In the genomic region with DNA sequence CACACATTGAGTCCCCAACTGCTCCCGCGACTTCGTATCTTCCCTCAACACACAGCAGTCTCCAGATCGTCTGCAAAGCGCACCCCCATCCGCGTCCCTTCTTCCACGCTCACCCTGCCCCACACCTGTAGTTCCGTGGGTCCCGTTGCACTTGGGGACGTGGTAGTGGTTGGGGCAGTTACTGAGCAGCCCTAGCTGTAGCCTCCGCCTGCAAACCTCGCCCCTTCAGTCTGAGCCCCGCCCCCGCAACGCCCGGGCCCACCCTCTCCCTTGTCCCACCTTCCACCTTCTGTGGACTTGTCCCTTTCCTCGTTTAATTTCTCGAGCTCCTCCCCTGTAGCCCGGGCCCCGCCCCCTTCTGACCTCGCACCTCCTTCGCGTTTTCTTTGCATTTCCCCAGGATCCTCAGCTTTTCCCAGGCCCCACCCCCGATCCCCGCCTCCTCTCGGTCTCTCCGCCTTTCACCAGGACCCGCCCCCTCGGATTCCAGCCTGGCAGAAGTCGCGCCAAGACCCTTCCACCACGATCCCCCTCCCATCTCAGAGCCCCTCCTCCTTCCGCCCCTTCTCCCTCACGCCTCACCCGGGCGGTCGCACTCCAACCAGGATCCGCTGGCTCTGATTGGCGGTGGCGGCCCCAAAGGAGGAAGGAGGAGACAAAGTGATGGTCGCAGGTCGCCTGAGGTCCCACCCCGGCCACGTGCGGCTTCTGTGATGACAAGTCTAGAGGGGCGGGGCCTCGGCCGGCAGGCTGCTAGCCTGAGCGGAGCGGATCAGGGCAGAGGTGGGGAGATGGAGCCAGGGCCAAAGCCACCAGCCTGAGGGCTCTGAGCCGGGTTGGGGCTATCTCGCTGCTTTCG, we compare ENCODE assay signal across 8 cellular contexts. TPM values are rescaled to one million over a fixed set of nuclear protein-coding genes. Genes with fewer than 3 reads are reported as not detected.
A peak's percentile ranks its signal among the peaks of the same experiment; 100 is the strongest.
DNase-seq lines count a peak whose midpoint lies in the region; ATAC-seq, FAIRE-seq and TF ChIP-seq lines count a peak whose summit lies in the region.

A gene with protein sequence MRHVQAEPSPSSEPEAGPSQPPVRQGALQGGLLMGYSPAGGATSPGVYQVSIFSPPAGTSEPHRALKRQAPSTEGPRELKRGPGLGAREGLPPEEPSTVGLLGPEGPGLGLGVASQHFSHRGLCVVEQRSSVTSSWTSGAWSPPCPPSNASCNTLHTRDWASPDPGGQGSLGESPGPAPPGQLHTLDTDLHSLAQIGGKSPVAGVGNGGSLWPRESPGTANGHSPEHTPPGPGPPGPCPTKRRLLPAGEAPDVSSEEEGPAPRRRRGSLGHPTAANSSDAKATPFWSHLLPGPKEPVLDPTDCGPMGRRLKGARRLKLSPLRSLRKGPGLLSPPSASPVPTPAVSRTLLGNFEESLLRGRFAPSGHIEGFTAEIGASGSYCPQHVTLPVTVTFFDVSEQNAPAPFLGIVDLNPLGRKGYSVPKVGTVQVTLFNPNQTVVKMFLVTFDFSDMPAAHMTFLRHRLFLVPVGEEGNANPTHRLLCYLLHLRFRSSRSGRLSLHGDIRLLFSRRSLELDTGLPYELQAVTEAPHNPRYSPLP (minus strand): TSS at position 183 of the 859 bp plus-strand sequence. CDS start 7,588 bp downstream, outside the sequence.

- DNase-seq in NCI-H128 (lab: John Stamatoyannopoulos, UW; ENCODE audit: unreplicated experiment) = peak; percentile 92
- peak; percentile 88 for DNase-seq in activated naive CD8-positive, alpha-beta T cell treated with anti-CD3 and anti-CD28 coated beads, Interleukin-2, amount 50 U/mL, for 16 hours (ENCODE audit: low read depth, low spot score)
- DNase-seq in Right ventricle myocardium inferior (ENCODE audit: missing footprints) = peak; percentile 99
- peak; percentile 96 to 99 (median 96) for DNase-seq in pancreas
- DNase-seq in tibial artery = peak; percentile 99

- H3K9me3 ChIP-seq in SU-DHL-6 (ENCODE audit: insufficient read depth, low read length) = no peaks in the 10 kb centered on the region
- no peaks in the 10 kb centered on the region for H3K9me3 ChIP-seq in pancreas
- H3K9me3 ChIP-seq in tibial artery = no peaks in the 10 kb centered on the region

- peaks cover 11% of the 10 kb centered on the region for H3F3A ChIP-seq in SU-DHL-6 (ENCODE audit: insufficient read depth)

- no peaks in the 10 kb centered on the region for H3K79me2 ChIP-seq in SU-DHL-6 (ENCODE audit: insufficient read depth, low read length)

- TF ChIP-seq CTCF in SU-DHL-6 (IDR thresholded peaks at IDR 0.05; ENCODE audit: insufficient read depth, low read length, poor library complexity, severe bottlenecking) (no peak), pancreas (IDR thresholded peaks at IDR 0.05) (no peak), tibial artery (IDR thresholded peaks at IDR 0.05) (no peak)

- H3K27me3 ChIP-seq in SU-DHL-6 (ENCODE audit: low read length) = no peaks in the 10 kb centered on the region
- H3K27me3 ChIP-seq in pancreas = no peaks in the 10 kb centered on the region
- H3K27me3 ChIP-seq in tibial artery = no peaks in the 10 kb centered on the region

- TF ChIP-seq POLR2A in GM10847 (IDR thresholded peaks at IDR 0.05; ENCODE audit: extremely low read depth, insufficient read length) = peak; percentile 28

- WGBS in pancreas, 2 donors = 0% methylated on average over 50 to 54 of the region's 54 CpGs

- H3K4me3 ChIP-seq in SU-DHL-6 (ENCODE audit: insufficient read depth, low read length, poor library complexity, severe bottlenecking) = peak within 1 kb of the TSS; percentile 66
- H3K4me3 ChIP-seq in pancreas = peak within 1 kb of the TSS; percentile 22 to 51 (median 44)
- peak within 1 kb of the TSS; percentile 59 to 64 for H3K4me3 ChIP-seq in tibial artery

- peak within 1 kb of the TSS; percentile 96 for H3K4me2 ChIP-seq in SU-DHL-6 (ENCODE audit: low read depth, low read length, poor library complexity, severe bottlenecking)

- H3K9ac ChIP-seq in SU-DHL-6 (ENCODE audit: low read length) = peak within 1 kb of the TSS; percentile 58

- H4K20me1 ChIP-seq in SU-DHL-6 (ENCODE audit: low read depth, low read length) = no peaks in the 10 kb centered on the region

- intact Hi-C loops in Right ventricle myocardium inferior (cut with DNase I) = loop anchor here (1.0 to 10.0 kb wide), 4 partner anchors 46 to 439 kb away; a partner anchor contains a TSS
- intact Hi-C loops in pancreas (cut with DNase I) = loop anchor here in 1 of 3 donors (5.0 kb wide), 1 partner anchor 146 kb away; no protein-coding TSS in a partner anchor
- intact Hi-C loops in tibial artery (cut with DNase I; ENCODE audit: low total_unique reads) = loop anchor here (2.0 to 5.0 kb wide), 3 partner anchors 143 to 446 kb away; a partner anchor contains a TSS

- H2AFZ ChIP-seq in SU-DHL-6 (ENCODE audit: low read depth, low read length, severe bottlenecking) = peak within 1 kb of the TSS; percentile 87

- H3K36me3 ChIP-seq in SU-DHL-6 (ENCODE audit: low read length) (no peaks in the 10 kb centered on the region), pancreas (no peaks in the 10 kb centered on the region), tibial artery (no peaks in the 10 kb centered on the region)

- peaks cover 0 to 23% (median 13%) of the 10 kb centered on the region in 3 donors for H3K4me1 ChIP-seq in pancreas
- H3K4me1 ChIP-seq in tibial artery = peaks cover 4 to 51% (median 42%) of the 10 kb centered on the region in 4 donors

- H3K9me2 ChIP-seq in SU-DHL-6 (replicated peaks; ENCODE audit: insufficient read depth, low read length) = no peaks in the 10 kb centered on the region

- H3K27ac ChIP-seq in SU-DHL-6 (ENCODE audit: low read depth, low read length) = peak within 1 kb of the TSS; percentile 65
- H3K27ac ChIP-seq in pancreas = peak within 1 kb of the TSS; percentile 47 to 71 (median 60)
- H3K27ac ChIP-seq in tibial artery = peak within 1 kb of the TSS; percentile 97 to 100

- no peak for FAIRE-seq in pancreas (lab: Jason Lieb, UNC)

- ATAC-seq in HG02678 (IDR thresholded peaks at IDR 0.05; ENCODE audit: unreplicated experiment) = peak; percentile 57
- ATAC-seq in Right ventricle myocardium inferior = peak; percentile 72
- peak; percentile 76 to 83 (median 78) for ATAC-seq in pancreas

RNA-seq across cellular contexts. Expression of the gene that starts here (rescaled TPM):
- 15.5 TPM for total RNA-seq in Right ventricle myocardium inferior
- total RNA-seq in pancreas = 1 to 10 TPM; 2.5 to 7.5 (median 3.7) TPM
- polyA plus RNA-seq in pancreas = 1 to 10 TPM; 7.6 to 7.8 TPM

Comparison
In these comparisons a context has a peak if more than half of its experiments do, and no peak if none do; other contexts are left out.
1. Peak in every context shown above with its lines: DNase-seq, ATAC-seq, H3K4me3 ChIP-seq and H3K27ac ChIP-seq.